Comparison of ENCODE assay signal across 2 cellular contexts in the genomic region with DNA sequence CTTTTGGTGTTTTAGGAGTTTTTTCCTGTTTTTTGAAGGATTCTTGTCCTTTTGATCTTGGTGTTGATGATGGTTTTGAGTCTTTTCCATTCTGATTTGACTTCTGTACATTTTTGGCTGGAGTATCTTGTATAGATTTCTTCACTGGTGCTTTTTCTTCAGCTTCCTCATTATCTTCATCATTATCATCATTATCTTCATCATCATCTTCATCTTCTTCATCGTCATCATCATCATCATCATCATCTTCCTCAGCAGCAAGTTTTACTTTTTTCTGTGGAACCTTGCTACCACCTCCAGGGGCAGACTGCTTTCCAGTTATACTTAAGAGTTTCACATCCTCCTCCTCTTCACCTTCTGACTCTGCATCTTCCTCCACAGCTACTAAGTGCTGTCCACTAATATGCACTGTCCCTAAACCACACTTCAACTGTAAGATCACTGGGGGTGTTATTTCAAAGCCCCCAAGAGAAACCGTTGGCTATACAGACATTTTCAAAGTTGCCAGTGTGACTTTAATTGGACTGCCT.
A peak's percentile ranks its signal among the peaks of the same experiment; 100 is the strongest.
TF ChIP-seq lines count a peak whose summit lies in the region.

No MANE protein-coding gene starts in this region.

TF ChIP-seq in HEK293, 187 proteins besides CTCF, POLR2A, EP300 and RAD21:
- TF ChIP-seq, protein P1, sequence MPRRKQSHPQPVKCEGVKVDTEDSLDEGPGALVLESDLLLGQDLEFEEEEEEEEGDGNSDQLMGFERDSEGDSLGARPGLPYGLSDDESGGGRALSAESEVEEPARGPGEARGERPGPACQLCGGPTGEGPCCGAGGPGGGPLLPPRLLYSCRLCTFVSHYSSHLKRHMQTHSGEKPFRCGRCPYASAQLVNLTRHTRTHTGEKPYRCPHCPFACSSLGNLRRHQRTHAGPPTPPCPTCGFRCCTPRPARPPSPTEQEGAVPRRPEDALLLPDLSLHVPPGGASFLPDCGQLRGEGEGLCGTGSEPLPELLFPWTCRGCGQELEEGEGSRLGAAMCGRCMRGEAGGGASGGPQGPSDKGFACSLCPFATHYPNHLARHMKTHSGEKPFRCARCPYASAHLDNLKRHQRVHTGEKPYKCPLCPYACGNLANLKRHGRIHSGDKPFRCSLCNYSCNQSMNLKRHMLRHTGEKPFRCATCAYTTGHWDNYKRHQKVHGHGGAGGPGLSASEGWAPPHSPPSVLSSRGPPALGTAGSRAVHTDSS (tag by site-specific recombination; IDR thresholded peaks at IDR 0.05) = peak; percentile 99

TF ChIP-seq in K562, 482 proteins besides CTCF, POLR2A, EP300 and RAD21:
- TF ChIP-seq MTA1 (IDR thresholded peaks at IDR 0.05; ENCODE audit: borderline replicate concordance) = peak; percentile 77
- TF ChIP-seq, protein P2, sequence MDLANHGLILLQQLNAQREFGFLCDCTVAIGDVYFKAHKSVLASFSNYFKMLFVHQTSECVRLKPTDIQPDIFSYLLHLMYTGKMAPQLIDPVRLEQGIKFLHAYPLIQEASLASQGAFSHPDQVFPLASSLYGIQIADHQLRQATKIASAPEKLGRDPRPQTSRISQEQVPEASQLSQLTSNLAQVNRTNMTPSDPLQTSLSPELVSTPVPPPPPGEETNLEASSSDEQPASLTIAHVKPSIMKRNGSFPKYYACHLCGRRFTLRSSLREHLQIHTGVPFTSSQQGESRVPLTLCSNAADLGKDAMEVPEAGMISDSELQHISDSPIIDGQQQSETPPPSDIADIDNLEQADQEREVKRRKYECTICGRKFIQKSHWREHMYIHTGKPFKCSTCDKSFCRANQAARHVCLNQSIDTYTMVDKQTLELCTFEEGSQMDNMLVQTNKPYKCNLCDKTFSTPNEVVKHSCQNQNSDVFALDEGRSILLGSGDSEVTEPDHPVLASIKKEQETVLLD (IDR thresholded peaks at IDR 0.05) = 0 out of 2 replicates have a peak, but pooled peaks have one; percentile 24
